14 cellular contexts compared by ENCODE assay signal in the genomic region with DNA sequence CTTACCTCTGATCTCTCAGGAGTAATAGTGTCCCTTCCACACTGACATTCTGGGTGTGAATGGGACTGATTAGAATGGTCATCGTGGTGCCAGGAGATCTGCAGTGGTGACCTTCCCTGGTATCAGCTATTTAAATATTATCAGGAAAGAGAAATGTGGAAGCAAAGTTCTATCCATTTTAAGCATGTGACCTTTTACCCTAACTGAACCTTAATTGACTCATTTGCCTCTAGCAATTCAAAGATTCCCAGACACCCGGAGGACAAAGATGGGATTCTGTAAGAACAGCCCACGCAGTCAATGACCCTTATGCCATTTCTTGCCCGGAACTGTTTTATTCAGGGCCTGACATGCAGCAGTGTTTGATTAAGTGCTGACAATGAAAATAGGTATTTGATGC. TPM values are rescaled to one million over a fixed set of nuclear protein-coding genes. Genes with fewer than 3 reads are reported as not detected.
A peak's percentile ranks its signal among the peaks of the same experiment; 100 is the strongest.
DNase-seq lines count a peak whose midpoint lies in the region; ATAC-seq and TF ChIP-seq lines count a peak whose summit lies in the region.
"Had no signal": no experiment of that assay in that cellular context is flagged by ENCODE, and none has a peak within 500 bp of the region (broad histone marks: within the 10 kb centered on the region; RNA-seq: fewer than 3 reads in every experiment).

No MANE protein-coding gene starts in this region.

- H3K27me3 ChIP-seq in adipocyte (replicated peaks; ENCODE audit: control insufficient read depth, insufficient read depth, low read length): no peaks in the 10 kb centered on the region
- H3K27me3 ChIP-seq: testis had no signal

- H3K9me3 ChIP-seq in adipocyte (ENCODE audit: control insufficient read depth, low read length): no peaks in the 10 kb centered on the region
- H3K9me3 ChIP-seq: testis had no signal

- ATAC-seq in left colon: peak; percentile 16
- no peak for ATAC-seq in stimulated activated naive CD8-positive, alpha-beta T cell treated with anti-CD3 and anti-CD28 coated beads, Interleukin-15, amount 100 ng/mL, for 72 hours

- no peaks in the 10 kb centered on the region for H3K36me3 ChIP-seq in adipocyte (ENCODE audit: control insufficient read depth, insufficient read depth, low read length, severe bottlenecking)

- peaks cover 54% of the 10 kb centered on the region for H3K4me1 Mint-ChIP-seq in HFFc6 (ENCODE audit: low read depth)
- peaks cover 42% of the 10 kb centered on the region for H3K4me1 Mint-ChIP-seq in stimulated activated naive CD8-positive, alpha-beta T cell treated with anti-CD3 and anti-CD28 coated beads, Interleukin-15, amount 100 ng/mL, for 72 hours

- peaks cover 52% of the 10 kb centered on the region for H3K4me1 ChIP-seq in adipocyte (ENCODE audit: control insufficient read depth, insufficient read depth, low read length)
- H3K4me1 ChIP-seq: testis had no signal

- peak overlapping the region; percentile 4 for H3K4me3 ChIP-seq in adipocyte (ENCODE audit: low read length)
- H3K4me3 ChIP-seq: testis had no signal

- H3K9me3 Mint-ChIP-seq in HFFc6: no peaks in the 10 kb centered on the region
- no peaks in the 10 kb centered on the region for H3K9me3 Mint-ChIP-seq in stimulated activated naive CD8-positive, alpha-beta T cell treated with anti-CD3 and anti-CD28 coated beads, Interleukin-15, amount 100 ng/mL, for 72 hours

- H3K4me3 Mint-ChIP-seq in HFFc6: peak overlapping the region; percentile 26
- no peak overlapping the region for H3K4me3 Mint-ChIP-seq in stimulated activated naive CD8-positive, alpha-beta T cell treated with anti-CD3 and anti-CD28 coated beads, Interleukin-15, amount 100 ng/mL, for 72 hours

- H3K9ac ChIP-seq in adipocyte (ENCODE audit: low read length): peak overlapping the region; percentile 67

- DNase-seq in HFFc6 (no peak), adipocyte (ENCODE audit: low read depth) (peak; percentile 25), left colon (no peak), NCI-H526 treated with DMSO at 0.1 percent for 48 hours (lab: John Stamatoyannopoulos, UW) (no peak), islet precursor cell (no peak)
- no peak for DNase-seq in stimulated activated naive CD8-positive, alpha-beta T cell treated with anti-CD3 and anti-CD28 coated beads, Interleukin-15, amount 100 ng/mL, for 72 hours
- DNase-seq in stimulated activated CD4-positive, alpha-beta T cell treated with anti-CD3 and anti-CD28 coated beads, Interleukin-1b, Interleukin-23, amount 100 ng/mL, for 48 hours: no peak
- DNase-seq: hypothalamus, NCI-H1436, NCI-H524, retina, SIG-M5, testis had no signal

- intact Hi-C loops in left colon (cut with DNase I, micrococcal nuclease): no loop called here

- H3K36me3 Mint-ChIP-seq in HFFc6 (ENCODE audit: low read depth): no peaks in the 10 kb centered on the region

- TF ChIP-seq CTCF in HFFc6 (IDR thresholded peaks at IDR 0.05): no peak

- H3K27ac Mint-ChIP-seq in HFFc6: peak overlapping the region; percentile 81
- H3K27ac Mint-ChIP-seq in stimulated activated naive CD8-positive, alpha-beta T cell treated with anti-CD3 and anti-CD28 coated beads, Interleukin-15, amount 100 ng/mL, for 72 hours: peak overlapping the region; percentile 8 to 58

- peaks cover 3% of the 10 kb centered on the region; the same call in 1 of the 2 replicates for H3K27me3 Mint-ChIP-seq in HFFc6 (ENCODE audit: insufficient read depth)
- no peaks in the 10 kb centered on the region for H3K27me3 Mint-ChIP-seq in stimulated activated naive CD8-positive, alpha-beta T cell treated with anti-CD3 and anti-CD28 coated beads, Interleukin-15, amount 100 ng/mL, for 72 hours

RNA-seq across cellular contexts. Expression of gene LIPC, which starts 10.3 kb away (rescaled TPM):
- not detected for total RNA-seq in HFFc6 (2021; fragmentation: NEBNext Ultra II Directional; extraction: Animal tissue kit (Norgen Biotek cat#: 25700))
- total RNA-seq in left colon: 1 to 10 TPM; 3.0 to 6.0 TPM
- total RNA-seq: mesenteric fat pad had no signal

Comparison
In these comparisons a context has a peak if more than half of its experiments do, and no peak if none do; other contexts are left out.
1. RNA of gene LIPC, which starts 10.3 kb away (total RNA-seq): 3.0 to 6.0 TPM in left colon; not detected in HFFc6; every median in the first group is over 4 times any median in the second.